In genomic region chr5:153490124-153491085, GRCh38 we compare ENCODE assay signal across 9 cellular contexts. TPM values are rescaled to one million over a fixed set of nuclear protein-coding genes. Genes with fewer than 3 reads are reported as not detected.
DNase-seq lines count a peak whose midpoint lies in the region; ATAC-seq and TF ChIP-seq lines count a peak whose summit lies in the region.
"Had no signal": no experiment of that assay in that cellular context is flagged by ENCODE, and none has a peak within 500 bp of the region (broad histone marks: within the 10 kb centered on the region; RNA-seq: fewer than 3 reads in every experiment).

Gene GRIA1 (plus strand): TSS chr5:153490670.

- H3K4me3 Mint-ChIP-seq in mesothelial cell of epicardium (peak within 1 kb of the TSS; percentile 64), natural killer cell (no peak within 1 kb of the TSS)

- peak within 1 kb of the TSS; percentile 15; the same call in 1 of the 2 replicates for H3K9ac ChIP-seq in HUES64 (ENCODE audit: low read depth, low read length)

- H3K4me3 ChIP-seq in ACC112 (ENCODE audit: low read depth, low read length) (peak within 1 kb of the TSS; percentile 71), HUES64 (ENCODE audit: low read length) (peak within 1 kb of the TSS; percentile 58), coronary artery (peak within 1 kb of the TSS; percentile 66)

- H3K9me3 ChIP-seq in HUES64 (ENCODE audit: insufficient read depth, low read depth, low read length): no peaks in the 10 kb centered on the region

- intact Hi-C loops in natural killer cell (cut with micrococcal nuclease): no loop called here

- peaks cover 21% of the 10 kb centered on the region for H3K4me1 Mint-ChIP-seq in mesothelial cell of epicardium
- no peaks in the 10 kb centered on the region for H3K4me1 Mint-ChIP-seq in natural killer cell
- H3K4me1 Mint-ChIP-seq: CD4-positive, CD25-positive, alpha-beta regulatory T cell had no signal

- WGBS in HUES64: 27% methylated on average over 20 of the region's 21 CpGs

- H3K9me3 Mint-ChIP-seq in mesothelial cell of epicardium (no peaks in the 10 kb centered on the region), natural killer cell (no peaks in the 10 kb centered on the region)

- H3K79me2 ChIP-seq in ACC112 (ENCODE audit: control insufficient read depth, insufficient read depth, low read length, unreplicated experiment): no peaks in the 10 kb centered on the region

- H3K4me1 ChIP-seq in ACC112 (ENCODE audit: control insufficient read depth, insufficient read depth, low read length, unreplicated experiment) (peaks cover 12% of the 10 kb centered on the region), HUES64 (ENCODE audit: insufficient read depth, low read length) (peaks cover 14% of the 10 kb centered on the region)

- DNase-seq in coronary artery (ENCODE audit: low spot score) (no peak), mesothelial cell of epicardium (ENCODE audit: low spot score in 2 of 2, unreplicated experiment in 2 of 2) (peak in 1 of 2 experiments; percentile 44), natural killer cell (no peak)
- DNase-seq: CD4-positive, CD25-positive, alpha-beta regulatory T cell had no signal

- H3K36me3 ChIP-seq in ACC112 (ENCODE audit: insufficient read depth, low read length) (no peaks in the 10 kb centered on the region), HUES64 (ENCODE audit: insufficient read depth, low read length) (no peaks in the 10 kb centered on the region)

- H3K27me3 ChIP-seq in ACC112 (ENCODE audit: insufficient read depth, low read length) (peaks cover 5% of the 10 kb centered on the region; the same call in 1 of the 2 replicates), HUES64 (ENCODE audit: insufficient read depth, low read length) (peaks cover 15% of the 10 kb centered on the region)

- no peaks in the 10 kb centered on the region for H3K36me3 Mint-ChIP-seq in mesothelial cell of epicardium
- no peaks in the 10 kb centered on the region for H3K36me3 Mint-ChIP-seq in natural killer cell
- H3K36me3 Mint-ChIP-seq: CD4-positive, CD25-positive, alpha-beta regulatory T cell had no signal

- H3K27ac ChIP-seq in ACC112 (ENCODE audit: low read depth, low read length): no peak within 1 kb of the TSS
- H3K27ac ChIP-seq in HUES64 (ENCODE audit: low read depth, low read length): no peak within 1 kb of the TSS
- H3K27ac ChIP-seq in coronary artery: no peak within 1 kb of the TSS

- ATAC-seq in GM18867 (IDR thresholded peaks at IDR 0.05; ENCODE audit: unreplicated experiment): no peak
- no peak for ATAC-seq in GM19035 (IDR thresholded peaks at IDR 0.05; ENCODE audit: unreplicated experiment)
- ATAC-seq in GM18868 (IDR thresholded peaks at IDR 0.05; ENCODE audit: unreplicated experiment): no peak
- ATAC-seq in natural killer cell: no peak

- TF ChIP-seq CTCF in coronary artery (IDR thresholded peaks at IDR 0.05) (no peak), mesothelial cell of epicardium (IDR thresholded peaks at IDR 0.05; ENCODE audit: unreplicated experiment) (no peak), natural killer cell (IDR thresholded peaks at IDR 0.05) (no peak)

- no peak within 1 kb of the TSS for H3K27ac Mint-ChIP-seq in mesothelial cell of epicardium
- no peak within 1 kb of the TSS for H3K27ac Mint-ChIP-seq in natural killer cell
- H3K27ac Mint-ChIP-seq: CD4-positive, CD25-positive, alpha-beta regulatory T cell had no signal

- H3K27me3 Mint-ChIP-seq in mesothelial cell of epicardium (ENCODE audit: low read depth): peaks cover 47% of the 10 kb centered on the region
- H3K27me3 Mint-ChIP-seq in natural killer cell (ENCODE audit: low read depth in 2 of 2): peaks cover 35 to 53% of the 10 kb centered on the region in 2 donors

- H2AFZ ChIP-seq in ACC112 (ENCODE audit: low read length, unreplicated experiment): no peak within 1 kb of the TSS

RNA-seq across cellular contexts. Expression of gene GRIA1, which starts in this region (rescaled TPM):
- 0.45 TPM for polyA plus RNA-seq in HUES64 (2013, experiment 1 of 2)
- polyA plus RNA-seq in HUES64 (2013, experiment 2 of 2): 0.70 TPM
- total RNA-seq in mesothelial cell of epicardium: 1.2 to 1.8 TPM (median 1.3 TPM) in 3 replicates
- total RNA-seq in natural killer cell: not detected
- total RNA-seq: CD4-positive, CD25-positive, alpha-beta regulatory T cell had no signal
- polyA plus RNA-seq: CD4-positive, CD25-positive, alpha-beta regulatory T cell had no signal
